Comparison of ENCODE assay signal across 17 cellular contexts in genomic region chr12:11805680-11806079, GRCh38.
A peak's percentile ranks its signal among the peaks of the same experiment; 100 is the strongest.
DNase-seq lines count a peak whose midpoint lies in the region; ATAC-seq, FAIRE-seq and TF ChIP-seq lines count a peak whose summit lies in the region.
"Had no signal": no experiment of that assay in that cellular context is flagged by ENCODE, and none has a peak within 500 bp of the region (broad histone marks: within the 10 kb centered on the region; RNA-seq: fewer than 3 reads in every experiment).

No MANE protein-coding gene starts in this region.

- H2AFZ ChIP-seq in keratinocyte (ENCODE audit: control insufficient read depth, low read length): no peak overlapping the region

- DNase-seq in D721Med (ENCODE audit: insufficient read length, low spot score) (no peak), HT-29 (ENCODE audit: low spot score) (peak; percentile 63), NCI-H774 (lab: John Stamatoyannopoulos, UW) (peak; percentile 40), keratinocyte (ENCODE audit: low read depth, low spot score) (no peak), aorta (no peak), osteocyte (ENCODE audit: extremely low spot score, unreplicated experiment) (no peak), upper lobe of left lung (no peak)
- DNase-seq: activated T-cell treated with anti-CD3 and anti-CD28 coated beads, Interleukin-2, amount 50 U/mL, for 4 hours; AML-193; DMS 273 treated with DMSO at 0.1 percent for 48 hours; islet precursor cell; mesendoderm; stimulated activated CD8-positive, alpha-beta memory T cell treated with anti-CD3 and anti-CD28 coated beads, Interleukin-4, amount 100 ng/mL, for 48 hours had no signal

- no peaks in the 10 kb centered on the region for H3K27me3 Mint-ChIP-seq in osteocyte (ENCODE audit: unreplicated experiment)

- H3K4me3 Mint-ChIP-seq in osteocyte (ENCODE audit: unreplicated experiment): no peak overlapping the region
- H3K4me3 Mint-ChIP-seq: activated T-cell treated with anti-CD3 and anti-CD28 coated beads, Interleukin-2, amount 50 U/mL, for 4 hours; nephron had no signal

- no peaks in the 10 kb centered on the region for H3K4me1 Mint-ChIP-seq in osteocyte (ENCODE audit: unreplicated experiment)

- dilution Hi-C loops in keratinocyte (cut with MboI; ENCODE audit: extremely low pct_ligation_motif_present, low sequenced_read_pairs): no loop called here

- WGBS in aorta, 2 donors: 84 to 85% methylated on average over 3 of the region's 3 CpGs
- 81 to 88% methylated on average over 3 of the region's 3 CpGs for WGBS in upper lobe of left lung, 2 donors

- H3K9me3 ChIP-seq in keratinocyte (ENCODE audit: control insufficient read depth, low read depth, low read length) (no peaks in the 10 kb centered on the region), aorta (ENCODE audit: control insufficient read depth, low read length) (no peaks in the 10 kb centered on the region), upper lobe of left lung (no peaks in the 10 kb centered on the region)

- no peak for TF ChIP-seq EP300 in upper lobe of left lung (IDR thresholded peaks at IDR 0.05)

- H3K4me1 ChIP-seq in keratinocyte (ENCODE audit: control insufficient read depth, extremely low read depth, insufficient read depth, low read length): peaks cover 12% of the 10 kb centered on the region
- peaks cover 0 to 3% of the 10 kb centered on the region in 2 donors for H3K4me1 ChIP-seq in aorta (ENCODE audit: control insufficient read depth in 1 of 2, insufficient read depth in 2 of 2, low read length in 2 of 2)
- peaks cover 0 to 7% (median 1%) of the 10 kb centered on the region in 4 donors for H3K4me1 ChIP-seq in upper lobe of left lung

- intact Hi-C loops in aorta (cut with DNase I): no loop called here

- no peak overlapping the region for H3K4me3 ChIP-seq in keratinocyte (ENCODE audit: control insufficient read depth in 2 of 3, extremely low read depth in 1 of 3, insufficient read depth in 2 of 3, low read depth in 1 of 3, low read length in 3 of 3)
- H3K4me3 ChIP-seq in aorta (ENCODE audit: low read length in 2 of 2): no peak overlapping the region
- H3K4me3 ChIP-seq in upper lobe of left lung: no peak overlapping the region

- H3K9ac ChIP-seq in keratinocyte (ENCODE audit: control insufficient read depth, extremely low read depth, insufficient read depth, low read length): no peak overlapping the region

- TF ChIP-seq CTCF in D721Med (IDR thresholded peaks at IDR 0.05; ENCODE audit: insufficient read depth, missing control alignments): no peak
- TF ChIP-seq CTCF in keratinocyte (optimal IDR thresholded peaks at IDR 0.05 in 1 of 3, IDR thresholded peaks at IDR 0.05 in 1 of 3, conservative IDR thresholded peaks at IDR 0.05 in 1 of 3; ENCODE audit: extremely low read depth in 1 of 3, insufficient read depth in 2 of 3, low read length in 3 of 3): no peak
- TF ChIP-seq CTCF in osteocyte (IDR thresholded peaks at IDR 0.05): no peak
- no peak for TF ChIP-seq CTCF in upper lobe of left lung (IDR thresholded peaks at IDR 0.05)

- no peaks in the 10 kb centered on the region for H3K9me1 ChIP-seq in keratinocyte (ENCODE audit: control insufficient read depth, extremely low read depth, insufficient read depth, low read length)

- no peak overlapping the region for H3K4me2 ChIP-seq in keratinocyte (ENCODE audit: control insufficient read depth, extremely low read depth, insufficient read depth, low read depth, low read length)

- no peaks in the 10 kb centered on the region for H3K9me3 Mint-ChIP-seq in osteocyte (ENCODE audit: unreplicated experiment)
- H3K9me3 Mint-ChIP-seq: activated T-cell treated with anti-CD3 and anti-CD28 coated beads, Interleukin-2, amount 50 U/mL, for 4 hours; nephron had no signal

- H3K27ac Mint-ChIP-seq in osteocyte (ENCODE audit: unreplicated experiment): no peak overlapping the region
- H3K27ac Mint-ChIP-seq: activated naive CD4-positive, alpha-beta T cell treated with anti-CD3 and anti-CD28 coated beads, Interleukin-2, amount 50 U/mL, for 72 hours; nephron had no signal

- H3K36me3 ChIP-seq in keratinocyte (ENCODE audit: control insufficient read depth in 2 of 2, extremely low read depth in 1 of 2, insufficient read depth in 2 of 2, low read length in 2 of 2) (no peaks in the 10 kb centered on the region), aorta (ENCODE audit: control insufficient read depth in 1 of 2, insufficient read depth in 2 of 2, low read length in 1 of 2) (no peaks in the 10 kb centered on the region), upper lobe of left lung (no peaks in the 10 kb centered on the region)

- no peaks in the 10 kb centered on the region for H3K27me3 ChIP-seq in keratinocyte (ENCODE audit: control insufficient read depth, extremely low read depth, insufficient read depth, low read length)
- H3K27me3 ChIP-seq in aorta (ENCODE audit: control insufficient read depth in 1 of 2, insufficient read depth in 2 of 2, low read length in 1 of 2): no peaks in the 10 kb centered on the region
- no peaks in the 10 kb centered on the region for H3K27me3 ChIP-seq in upper lobe of left lung

- ATAC-seq in aorta (ENCODE audit: low FRiP score) (no peak), GM19467 (IDR thresholded peaks at IDR 0.05; ENCODE audit: unreplicated experiment) (no peak), upper lobe of left lung (ENCODE audit: low FRiP score in 2 of 2) (no peak)
- ATAC-seq: activated T-cell treated with anti-CD3 and anti-CD28 coated beads, Interleukin-2, amount 50 U/mL, for 4 hours had no signal

- H3K27ac ChIP-seq in keratinocyte (ENCODE audit: control insufficient read depth, insufficient read depth, low read length) (no peak overlapping the region), aorta (ENCODE audit: low read depth in 1 of 2, low read length in 2 of 2) (no peak overlapping the region), upper lobe of left lung (no peak overlapping the region)

- no peaks in the 10 kb centered on the region for H4K20me1 ChIP-seq in keratinocyte (ENCODE audit: control insufficient read depth, extremely low read depth, insufficient read depth, low read length)

- no peaks in the 10 kb centered on the region for H3K79me2 ChIP-seq in keratinocyte (ENCODE audit: control insufficient read depth, insufficient read depth, low read length)

- TF ChIP-seq POLR2A in upper lobe of left lung (IDR thresholded peaks at IDR 0.05): no peak

- peaks cover 12% of the 10 kb centered on the region for H3K36me3 Mint-ChIP-seq in osteocyte (ENCODE audit: unreplicated experiment)

- peak; percentile 32 for FAIRE-seq in D721Med (lab: Jason Lieb, UNC)
- FAIRE-seq in keratinocyte (lab: Jason Lieb, UNC): peak; percentile 77
- FAIRE-seq: endometrium had no signal

Comparison
In these comparisons a context has a peak if more than half of its experiments do, and no peak if none do; other contexts are left out.
1. DNase-seq: peak in HT-29 (single experiment) and NCI-H774 (single experiment); none in D721Med (single experiment), keratinocyte (single experiment), aorta (0 of 2), osteocyte (single experiment) and upper lobe of left lung (0 of 2).